In genomic region chr1:113744114-113744513, GRCh38 we compare ENCODE assay signal across 1 cellular context.
TF ChIP-seq lines count a peak whose summit lies in the region.

No MANE protein-coding gene starts in this region.

TF ChIP-seq in SK-N-SH, 30 proteins besides CTCF, POLR2A, EP300 and RAD21 (continued from another document):
- TF ChIP-seq REST (IDR thresholded peaks at IDR 0.05; ENCODE audit: low read depth, low read length) (no peak), RFX5 (IDR thresholded peaks at IDR 0.05; ENCODE audit: low read length) (no peak), TEAD4 (IDR thresholded peaks at IDR 0.05; ENCODE audit: borderline replicate concordance, insufficient read depth) (no peak), ZBTB33 (IDR thresholded peaks at IDR 0.05; ENCODE audit: borderline replicate concordance, low read depth) (no peak), ELF1 (IDR thresholded peaks at IDR 0.05) (no peak), MXI1 (IDR thresholded peaks at IDR 0.05; ENCODE audit: low read depth, low read length) (no peak), SMC3 (IDR thresholded peaks at IDR 0.05; ENCODE audit: low read depth, low read length) (no peak), MAX (IDR thresholded peaks at IDR 0.05; ENCODE audit: low read depth) (no peak), POLR2AphosphoS5 (IDR thresholded peaks at IDR 0.05; ENCODE audit: low read depth, low read length) (no peak), GATA2 (CRISPR knock-in tag; IDR thresholded peaks at IDR 0.05) (no peak)
